18 cellular contexts compared by ENCODE assay signal in the genomic region with DNA sequence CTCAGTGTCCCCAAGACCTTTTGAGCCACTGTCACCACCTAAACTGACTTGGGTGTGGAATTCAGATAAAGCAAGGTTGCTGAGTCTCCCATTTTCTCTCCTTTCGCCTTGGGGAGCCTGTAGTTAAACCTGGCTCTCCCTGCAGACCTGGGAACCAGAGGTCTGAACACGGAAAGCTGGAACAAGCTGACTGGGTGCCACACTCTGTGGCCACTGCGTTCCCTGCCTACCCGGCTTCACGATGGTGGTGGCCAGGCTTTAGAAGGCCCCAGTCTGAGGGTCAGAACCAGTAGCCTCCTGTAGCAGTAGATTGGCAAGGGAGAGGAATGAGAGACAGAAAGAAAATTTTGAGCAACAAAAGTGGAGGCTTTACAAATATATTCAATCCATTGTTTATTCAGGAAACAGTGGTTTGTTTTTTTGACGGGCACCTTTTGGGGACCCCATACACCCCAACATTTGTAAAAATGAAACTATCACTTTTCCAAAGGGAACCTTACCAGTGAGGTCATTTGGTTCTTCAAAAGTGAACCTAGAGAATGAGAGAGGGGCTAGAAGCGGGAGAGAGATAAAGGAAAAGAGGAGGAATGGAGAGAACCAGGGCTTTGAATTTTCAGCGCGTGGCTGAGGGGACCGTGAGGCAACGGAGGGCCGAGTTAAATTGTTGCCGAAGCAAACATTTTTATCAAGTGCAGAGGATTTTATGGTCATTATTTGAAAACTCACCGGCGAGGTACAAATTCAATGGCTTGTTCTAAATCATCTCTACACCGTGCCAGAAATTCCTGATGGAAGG. TPM values are rescaled to one million over a fixed set of nuclear protein-coding genes. Genes with fewer than 3 reads are reported as not detected.
A peak's percentile ranks its signal among the peaks of the same experiment; 100 is the strongest.
DNase-seq lines count a peak whose midpoint lies in the region; ATAC-seq, FAIRE-seq and TF ChIP-seq lines count a peak whose summit lies in the region.
"Had no signal": no experiment of that assay in that cellular context is flagged by ENCODE, and none has a peak within 500 bp of the region (broad histone marks: within the 10 kb centered on the region; RNA-seq: fewer than 3 reads in every experiment).

No MANE protein-coding gene starts in this region.

- no peaks in the 10 kb centered on the region for H4K20me1 ChIP-seq in mammary epithelial cell (ENCODE audit: insufficient read depth, low read length)

- H2BK12ac ChIP-seq in mesenchymal stem cell (ENCODE audit: low read length in 2 of 2), result peak overlapping the region; percentile 84 to 97

- WGBS in mesenchymal stem cell, result 7% methylated on average over 13 of the region's 16 CpGs
- WGBS in pancreas, 2 donors, result 11 to 13% methylated on average over 16 of the region's 16 CpGs
- 23% methylated on average over 16 of the region's 16 CpGs for WGBS in mammary epithelial cell (ENCODE audit: low coverage, missing lambda C conversion rate)

- intact Hi-C loops in pancreas (cut with DNase I) (loop anchor here in 1 of 3 donors (10.0 kb wide), 1 partner anchor 472 kb away; no protein-coding TSS in a partner anchor), mammary epithelial cell (cut with micrococcal nuclease) (no loop called here)

- in situ Hi-C loops in mammary epithelial cell (cut with MboI; ENCODE audit: low sequenced_read_pairs in 2 of 2), result no loop called here

- BruUV-seq in mammary epithelial cell (replicated peaks; lab: Mats Ljungman, UMichigan), result no TSS peak

- peak overlapping the region; percentile 83 for H4K8ac ChIP-seq in mesenchymal stem cell (ENCODE audit: low read length)

- no peaks in the 10 kb centered on the region for H3K79me1 ChIP-seq in mesenchymal stem cell (replicated peaks; ENCODE audit: low read length, poor library complexity, severe bottlenecking)

- CTCF ChIA-PET in mammary epithelial cell (lab: Charles Lee; ENCODE audit: low non-redundant PET), result interaction anchor here (0.6 kb wide), 1 partner anchor 935 kb away, joined by 3 read pairs; no protein-coding TSS in a partner anchor

- peak overlapping the region; percentile 69 to 79 for H3K4ac ChIP-seq in mesenchymal stem cell (ENCODE audit: low read depth in 1 of 2, low read length in 2 of 2)

- H2AK5ac ChIP-seq in mesenchymal stem cell (ENCODE audit: low read length, severe bottlenecking), result no peak overlapping the region

- no peak for TF ChIP-seq CTCF in 22Rv1 (IDR thresholded peaks at IDR 0.05)
- no peak for TF ChIP-seq CTCF in pancreas (IDR thresholded peaks at IDR 0.05)
- TF ChIP-seq CTCF in mammary epithelial cell (conservative IDR thresholded peaks at IDR 0.05 in 1 of 2, IDR thresholded peaks at IDR 0.05 in 1 of 2; ENCODE audit: extremely low read depth in 1 of 2, insufficient read depth in 1 of 2, low read depth in 1 of 2, low read length in 2 of 2), result no peak

- dilution Hi-C loops in mammary epithelial cell (cut with HindIII; ENCODE audit: low sequenced_read_pairs), result loop anchor here (5.0 kb wide), 1 partner anchor 390 kb away; no protein-coding TSS in a partner anchor

- no peak overlapping the region for H3K4me2 ChIP-seq in mesenchymal stem cell (ENCODE audit: low read length, poor library complexity, severe bottlenecking)
- no peak overlapping the region for H3K4me2 ChIP-seq in mammary epithelial cell (ENCODE audit: insufficient read depth, low read depth, low read length)

- no peak overlapping the region for H2BK5ac ChIP-seq in mesenchymal stem cell (ENCODE audit: low read depth, low read length, poor library complexity, severe bottlenecking)

- peak overlapping the region; percentile 95 for H4K91ac ChIP-seq in mesenchymal stem cell (ENCODE audit: low read length)

- H2BK15ac ChIP-seq in mesenchymal stem cell (ENCODE audit: low read depth, poor library complexity, severe bottlenecking), result peak overlapping the region; percentile 60

- no peak for FAIRE-seq in pancreas (lab: Jason Lieb, UNC)
- FAIRE-seq: islet of Langerhans had no signal

- peak overlapping the region; percentile 76 for H2BK120ac ChIP-seq in mesenchymal stem cell (ENCODE audit: low read depth, low read length)

- H3K9me3 ChIP-seq in mesenchymal stem cell (ENCODE audit: control insufficient read depth, low read length), result no peaks in the 10 kb centered on the region
- no peaks in the 10 kb centered on the region for H3K9me3 ChIP-seq in pancreas
- no peaks in the 10 kb centered on the region for H3K9me3 ChIP-seq in mammary epithelial cell (replicated peaks; ENCODE audit: insufficient read depth, low read length)
- H3K9me3 ChIP-seq: esophagus muscularis mucosa had no signal

- H3K4me3 ChIP-seq in mesenchymal stem cell (ENCODE audit: insufficient read depth in 1 of 2, low read depth in 1 of 2, low read length in 2 of 2), result peak overlapping the region in 1 of 2 experiments; percentile 67
- no peak overlapping the region for H3K4me3 ChIP-seq in pancreas
- no peak overlapping the region for H3K4me3 ChIP-seq in mammary epithelial cell (replicated peaks in 1 of 3; ENCODE audit: insufficient read depth in 1 of 3, low read depth in 2 of 3, low read length in 3 of 3)
- H3K4me3 ChIP-seq: esophagus muscularis mucosa had no signal

- DNase-seq in COLO668 (lab: John Stamatoyannopoulos, UW; ENCODE audit: unreplicated experiment) (peak; percentile 24), SW480 (ENCODE audit: low spot score) (peak; percentile 46), mesenchymal stem cell (peak; percentile 64), pancreas (no peak), mammary epithelial cell (no peak), GDM1 (lab: John Stamatoyannopoulos, UW) (no peak)
- DNase-seq: activated gamma-delta T cell, brain microvascular endothelial cell, DMS79 treated with DMSO at 0.1 percent for 48 hours, head of caudate nucleus, Kasumi-1, NCI-H1436 had no signal

- no peak for ATAC-seq in pancreas

- no peaks in the 10 kb centered on the region for H3K79me2 ChIP-seq in mammary epithelial cell (ENCODE audit: insufficient read depth, low read length)

- H3K9ac ChIP-seq in mesenchymal stem cell (ENCODE audit: low read length) (peak overlapping the region; percentile 36), mammary epithelial cell (ENCODE audit: insufficient read depth, low read length) (no peak overlapping the region)

- H2AFZ ChIP-seq in mesenchymal stem cell (ENCODE audit: low read depth, low read length) (no peak overlapping the region), mammary epithelial cell (ENCODE audit: low read depth, low read length) (no peak overlapping the region)

- no peaks in the 10 kb centered on the region for H3K36me3 ChIP-seq in mesenchymal stem cell (ENCODE audit: control insufficient read depth in 1 of 2, insufficient read depth in 2 of 2, low read depth in 1 of 2, low read length in 2 of 2)
- no peaks in the 10 kb centered on the region for H3K36me3 ChIP-seq in pancreas
- no peaks in the 10 kb centered on the region for H3K36me3 ChIP-seq in mammary epithelial cell (ENCODE audit: insufficient read depth, low read length)
- H3K36me3 ChIP-seq: brain microvascular endothelial cell, esophagus muscularis mucosa had no signal

- H3K27ac ChIP-seq in 22Rv1, result peak overlapping the region; percentile 96
- no peak overlapping the region for H3K27ac ChIP-seq in mesenchymal stem cell (ENCODE audit: low read length, poor library complexity, severe bottlenecking)
- H3K27ac ChIP-seq in pancreas, result no peak overlapping the region
- H3K27ac ChIP-seq in mammary epithelial cell (ENCODE audit: insufficient read depth, low read depth, low read length), result no peak overlapping the region
- H3K27ac ChIP-seq: brain microvascular endothelial cell, esophagus muscularis mucosa had no signal

- peak overlapping the region; percentile 62 to 98 for H3K18ac ChIP-seq in mesenchymal stem cell (ENCODE audit: low read depth in 1 of 2, low read length in 2 of 2)

- H3K27me3 ChIP-seq in mesenchymal stem cell (ENCODE audit: control insufficient read depth in 1 of 2, insufficient read depth in 1 of 2, low read length in 2 of 2) (peaks cover 69 to 70% of the 10 kb centered on the region in 2 experiments), pancreas (peaks cover 9 to 69% (median 22%) of the 10 kb centered on the region in 4 donors), mammary epithelial cell (ENCODE audit: insufficient read depth, low read length) (peaks cover 86% of the 10 kb centered on the region)

- H3K23ac ChIP-seq in mesenchymal stem cell (ENCODE audit: low read length in 2 of 2), result peak overlapping the region in 1 of 2 experiments; percentile 19

- H3K14ac ChIP-seq in mesenchymal stem cell (ENCODE audit: low read length in 2 of 2), result peak overlapping the region in 1 of 2 experiments; percentile 89

- H3K4me1 ChIP-seq in mesenchymal stem cell (ENCODE audit: control insufficient read depth, insufficient read depth, low read depth, low read length) (peaks cover 22% of the 10 kb centered on the region), pancreas (no peaks in the 10 kb centered on the region), mammary epithelial cell (ENCODE audit: insufficient read depth, low read length) (peaks cover 4% of the 10 kb centered on the region)

RNA-seq across cellular contexts. Expression of gene HOXB8, which starts 1.8 kb away (rescaled TPM):
- 53.4 TPM for polyA plus RNA-seq in mesenchymal stem cell (2013, experiment 1 of 2)
- polyA plus RNA-seq in mesenchymal stem cell (2013, experiment 2 of 2), result 50.0 TPM
- total RNA-seq in pancreas (under 1 TPM in 1 of 6 donors, not detected in 5; 0.09 TPM), mammary epithelial cell (not detected)
- polyA plus RNA-seq in pancreas (under 1 TPM; 0.12 to 0.15 TPM), mammary epithelial cell (not detected)
- not detected for polyA minus RNA-seq in mammary epithelial cell
- total RNA-seq: esophagus muscularis mucosa, mucosa of gallbladder had no signal
- polyA plus RNA-seq: BJ had no signal

RNA-seq across cellular contexts. Expression of gene HOXB7, which starts 6.1 kb away (rescaled TPM):
- polyA plus RNA-seq in mesenchymal stem cell (2013, experiment 1 of 2), result 108 TPM
- polyA plus RNA-seq in mesenchymal stem cell (2013, experiment 2 of 2), result 115 TPM
- total RNA-seq in pancreas (under 1 TPM in 4 of 6 donors, not detected in 2; 0.35 to 0.94 (median 0.41) TPM), mammary epithelial cell (not detected)
- polyA plus RNA-seq in pancreas (1 to 10 TPM; 1.1 to 1.3 TPM), mammary epithelial cell (0.67 TPM)
- not detected for polyA minus RNA-seq in mammary epithelial cell
- polyA plus RNA-seq: BJ had no signal

RNA-seq across cellular contexts. Expression of gene HOXB9, which starts 9.2 kb away (rescaled TPM):
- polyA plus RNA-seq in mesenchymal stem cell (2013, experiment 1 of 2), result 47.3 TPM
- polyA plus RNA-seq in mesenchymal stem cell (2013, experiment 2 of 2), result 47.4 TPM
- total RNA-seq in pancreas, result under 1 TPM in 1 of 6 donors, not detected in 5; 0.25 TPM
- not detected for polyA plus RNA-seq in pancreas
- under 1 TPM in 1 of 2 donors, not detected in 1; 0.59 TPM for total RNA-seq in mammary epithelial cell
- polyA plus RNA-seq in mammary epithelial cell, result not detected
- not detected for polyA minus RNA-seq in mammary epithelial cell
- total RNA-seq: esophagus muscularis mucosa had no signal
- polyA plus RNA-seq: BJ had no signal

RNA-seq across cellular contexts. Expression of gene HOXB6, which starts 12.1 kb away (rescaled TPM):
- 37.1 TPM for polyA plus RNA-seq in mesenchymal stem cell (2013, experiment 1 of 2)
- polyA plus RNA-seq in mesenchymal stem cell (2013, experiment 2 of 2), result 35.9 TPM
- total RNA-seq in pancreas (1 to 10 TPM in 1 of 6 donors, under 1 TPM in 5; 0.12 to 1.2 (median 0.42) TPM), mammary epithelial cell (under 1 TPM; under 0.01 to 0.59 TPM)
- polyA plus RNA-seq in pancreas (1 to 10 TPM; 1.8 TPM), mammary epithelial cell (0.49 TPM)
- not detected for polyA minus RNA-seq in mammary epithelial cell
- polyA plus RNA-seq: BJ had no signal

RNA-seq across cellular contexts. Expression of gene HOXB5, which starts 23.3 kb away (rescaled TPM):
- polyA plus RNA-seq in mesenchymal stem cell (2013, experiment 1 of 2), result 15.0 TPM
- polyA plus RNA-seq in mesenchymal stem cell (2013, experiment 2 of 2), result 14.1 TPM
- total RNA-seq in pancreas (under 1 TPM; 0.19 to 0.90 (median 0.26) TPM), mammary epithelial cell (not detected)
- polyA plus RNA-seq in pancreas (1 to 10 TPM in 1 of 2 donors, under 1 TPM in 1; 0.80 to 1.0 TPM), mammary epithelial cell (not detected)
- not detected for polyA minus RNA-seq in mammary epithelial cell
- total RNA-seq: activated CD8-positive, alpha-beta memory T cell treated with anti-CD3 and anti-CD28 coated beads for 36 hours had no signal
- polyA plus RNA-seq: BJ had no signal

Comparison
In these comparisons a context has a peak if more than half of its experiments do, and no peak if none do; other contexts are left out.
1. DNase-seq: peak in COLO668 (single experiment), SW480 (single experiment) and mesenchymal stem cell (single experiment); none in pancreas (0 of 6), mammary epithelial cell (single experiment) and GDM1 (single experiment).